In the genomic region with DNA sequence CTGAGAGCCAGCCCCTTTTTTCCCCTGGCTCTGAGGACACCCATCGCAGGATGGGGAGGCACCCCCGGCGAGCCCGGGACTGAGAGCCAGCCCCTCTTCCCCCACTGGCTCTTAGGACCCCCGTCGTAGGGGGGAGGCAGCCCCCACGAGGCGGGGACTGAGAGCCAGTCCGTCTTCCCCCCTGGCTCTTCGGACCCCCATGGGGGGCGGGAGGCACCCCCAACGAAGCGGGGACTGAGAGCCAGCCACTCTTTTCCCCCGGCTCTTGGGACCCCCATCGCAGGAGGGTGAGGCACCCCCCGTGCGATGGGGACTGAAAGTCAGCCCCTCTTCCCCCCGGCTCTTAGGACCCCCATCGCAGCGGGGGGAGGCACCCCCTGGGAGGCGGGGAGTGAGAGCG, we compare ENCODE assay signal across 1 cellular context.
TF ChIP-seq lines count a peak whose summit lies in the region.

No MANE protein-coding gene starts in this region.

TF ChIP-seq in HepG2, 621 proteins besides CTCF, POLR2A, EP300 and RAD21 (continued from another document):
- TF ChIP-seq, protein P1, sequence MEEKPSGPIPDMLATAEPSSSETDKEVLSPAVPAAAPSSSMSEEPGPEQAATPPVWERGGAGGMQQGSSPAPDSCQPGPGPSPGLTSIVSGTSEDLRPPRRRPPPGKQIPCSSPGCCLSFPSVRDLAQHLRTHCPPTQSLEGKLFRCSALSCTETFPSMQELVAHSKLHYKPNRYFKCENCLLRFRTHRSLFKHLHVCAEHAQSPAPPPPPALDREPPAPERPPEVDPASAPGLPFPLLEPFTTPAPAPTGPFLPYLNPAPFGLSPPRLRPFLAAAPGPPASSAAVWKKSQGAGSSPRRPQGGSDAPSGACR (CRISPR knock-in tag; IDR thresholded peaks at IDR 0.05), result no peak
- no peak for TF ChIP-seq ZNF790 (CRISPR knock-in tag; IDR thresholded peaks at IDR 0.05; ENCODE audit: borderline replicate concordance)
- no peak for TF ChIP-seq FOXA1 (IDR thresholded peaks at IDR 0.05)
- no peak for TF ChIP-seq FOXA1 (CRISPR knock-in tag; IDR thresholded peaks at IDR 0.05)
- TF ChIP-seq ZNF598 (CRISPR knock-in tag; IDR thresholded peaks at IDR 0.05; ENCODE audit: borderline replicate concordance), result no peak
- TF ChIP-seq TEAD2 (CRISPR knock-in tag; IDR thresholded peaks at IDR 0.05), result no peak
- no peak for TF ChIP-seq SIX4 (CRISPR knock-in tag; IDR thresholded peaks at IDR 0.05)
- TF ChIP-seq, protein P2, sequence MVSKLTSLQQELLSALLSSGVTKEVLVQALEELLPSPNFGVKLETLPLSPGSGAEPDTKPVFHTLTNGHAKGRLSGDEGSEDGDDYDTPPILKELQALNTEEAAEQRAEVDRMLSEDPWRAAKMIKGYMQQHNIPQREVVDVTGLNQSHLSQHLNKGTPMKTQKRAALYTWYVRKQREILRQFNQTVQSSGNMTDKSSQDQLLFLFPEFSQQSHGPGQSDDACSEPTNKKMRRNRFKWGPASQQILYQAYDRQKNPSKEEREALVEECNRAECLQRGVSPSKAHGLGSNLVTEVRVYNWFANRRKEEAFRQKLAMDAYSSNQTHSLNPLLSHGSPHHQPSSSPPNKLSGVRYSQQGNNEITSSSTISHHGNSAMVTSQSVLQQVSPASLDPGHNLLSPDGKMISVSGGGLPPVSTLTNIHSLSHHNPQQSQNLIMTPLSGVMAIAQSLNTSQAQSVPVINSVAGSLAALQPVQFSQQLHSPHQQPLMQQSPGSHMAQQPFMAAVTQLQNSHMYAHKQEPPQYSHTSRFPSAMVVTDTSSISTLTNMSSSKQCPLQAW (CRISPR knock-in tag; IDR thresholded peaks at IDR 0.05), result no peak
- TF ChIP-seq, protein P3, sequence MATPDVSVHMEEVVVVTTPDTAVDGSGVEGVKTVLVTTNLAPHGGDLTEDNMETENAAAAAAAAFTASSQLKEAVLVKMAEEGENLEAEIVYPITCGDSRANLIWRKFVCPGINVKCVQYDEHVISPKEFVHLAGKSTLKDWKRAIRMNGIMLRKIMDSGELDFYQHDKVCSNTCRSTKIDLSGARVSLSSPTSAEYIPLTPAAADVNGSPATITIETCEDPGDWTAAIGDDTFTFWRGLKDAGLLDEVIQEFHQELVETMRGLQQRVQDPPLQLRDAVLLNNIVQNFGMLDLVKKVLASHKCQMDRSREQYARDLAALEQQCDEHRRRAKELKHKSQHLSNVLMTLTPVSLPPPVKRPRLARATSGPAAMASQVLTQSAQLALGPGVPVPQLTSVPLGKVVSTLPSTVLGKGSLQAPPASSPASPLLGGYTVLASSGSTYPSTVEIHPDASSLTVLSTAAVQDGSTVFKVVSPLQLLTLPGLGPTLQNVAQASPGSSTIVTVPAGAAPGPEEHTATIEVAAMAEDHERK (CRISPR knock-in tag; IDR thresholded peaks at IDR 0.05; ENCODE audit: low read depth), result no peak
- TF ChIP-seq, protein P4, sequence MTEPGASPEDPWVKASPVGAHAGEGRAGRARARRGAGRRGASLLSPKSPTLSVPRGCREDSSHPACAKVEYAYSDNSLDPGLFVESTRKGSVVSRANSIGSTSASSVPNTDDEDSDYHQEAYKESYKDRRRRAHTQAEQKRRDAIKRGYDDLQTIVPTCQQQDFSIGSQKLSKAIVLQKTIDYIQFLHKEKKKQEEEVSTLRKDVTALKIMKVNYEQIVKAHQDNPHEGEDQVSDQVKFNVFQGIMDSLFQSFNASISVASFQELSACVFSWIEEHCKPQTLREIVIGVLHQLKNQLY (CRISPR knock-in tag; IDR thresholded peaks at IDR 0.05), result no peak
- TF ChIP-seq ZNF460 (CRISPR knock-in tag; IDR thresholded peaks at IDR 0.05; ENCODE audit: borderline replicate concordance), result no peak
- no peak for TF ChIP-seq ESRRA (CRISPR knock-in tag; IDR thresholded peaks at IDR 0.05; ENCODE audit: low read depth)
- TF ChIP-seq BORCS8-MEF2B (CRISPR knock-in tag; IDR thresholded peaks at IDR 0.05), result peak; percentile 28; the same call in 1 of the 2 replicates
- no peak for TF ChIP-seq ZNF331 (CRISPR knock-in tag; IDR thresholded peaks at IDR 0.05)
- no peak for TF ChIP-seq ZNF484 (CRISPR knock-in tag; IDR thresholded peaks at IDR 0.05; ENCODE audit: borderline replicate concordance, low read depth)
- TF ChIP-seq SIX1 (CRISPR knock-in tag; IDR thresholded peaks at IDR 0.05; ENCODE audit: borderline replicate concordance), result no peak
- TF ChIP-seq AGO2 (optimal IDR thresholded peaks at IDR 0.05; ENCODE audit: low read depth, low read length), result peak; percentile 87
- TF ChIP-seq ARID2 (CRISPR knock-in tag; IDR thresholded peaks at IDR 0.05; ENCODE audit: borderline replicate concordance), result 0 out of 2 replicates have a peak, but pooled peaks have one; percentile 13
- no peak for TF ChIP-seq YY1 (IDR thresholded peaks at IDR 0.05; ENCODE audit: insufficient read depth, insufficient replicate concordance, low read depth, low read length)
- TF ChIP-seq, protein P5, sequence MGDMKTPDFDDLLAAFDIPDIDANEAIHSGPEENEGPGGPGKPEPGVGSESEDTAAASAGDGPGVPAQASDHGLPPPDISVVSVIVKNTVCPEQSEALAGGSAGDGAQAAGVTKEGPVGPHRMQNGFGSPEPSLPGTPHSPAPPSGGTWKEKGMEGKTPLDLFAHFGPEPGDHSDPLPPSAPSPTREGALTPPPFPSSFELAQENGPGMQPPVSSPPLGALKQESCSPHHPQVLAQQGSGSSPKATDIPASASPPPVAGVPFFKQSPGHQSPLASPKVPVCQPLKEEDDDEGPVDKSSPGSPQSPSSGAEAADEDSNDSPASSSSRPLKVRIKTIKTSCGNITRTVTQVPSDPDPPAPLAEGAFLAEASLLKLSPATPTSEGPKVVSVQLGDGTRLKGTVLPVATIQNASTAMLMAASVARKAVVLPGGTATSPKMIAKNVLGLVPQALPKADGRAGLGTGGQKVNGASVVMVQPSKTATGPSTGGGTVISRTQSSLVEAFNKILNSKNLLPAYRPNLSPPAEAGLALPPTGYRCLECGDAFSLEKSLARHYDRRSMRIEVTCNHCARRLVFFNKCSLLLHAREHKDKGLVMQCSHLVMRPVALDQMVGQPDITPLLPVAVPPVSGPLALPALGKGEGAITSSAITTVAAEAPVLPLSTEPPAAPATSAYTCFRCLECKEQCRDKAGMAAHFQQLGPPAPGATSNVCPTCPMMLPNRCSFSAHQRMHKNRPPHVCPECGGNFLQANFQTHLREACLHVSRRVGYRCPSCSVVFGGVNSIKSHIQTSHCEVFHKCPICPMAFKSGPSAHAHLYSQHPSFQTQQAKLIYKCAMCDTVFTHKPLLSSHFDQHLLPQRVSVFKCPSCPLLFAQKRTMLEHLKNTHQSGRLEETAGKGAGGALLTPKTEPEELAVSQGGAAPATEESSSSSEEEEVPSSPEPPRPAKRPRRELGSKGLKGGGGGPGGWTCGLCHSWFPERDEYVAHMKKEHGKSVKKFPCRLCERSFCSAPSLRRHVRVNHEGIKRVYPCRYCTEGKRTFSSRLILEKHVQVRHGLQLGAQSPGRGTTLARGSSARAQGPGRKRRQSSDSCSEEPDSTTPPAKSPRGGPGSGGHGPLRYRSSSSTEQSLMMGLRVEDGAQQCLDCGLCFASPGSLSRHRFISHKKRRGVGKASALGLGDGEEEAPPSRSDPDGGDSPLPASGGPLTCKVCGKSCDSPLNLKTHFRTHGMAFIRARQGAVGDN (CRISPR knock-in tag; IDR thresholded peaks at IDR 0.05), result 0 out of 2 replicates have a peak, but pooled peaks have one; percentile 18
- TF ChIP-seq, protein P6, sequence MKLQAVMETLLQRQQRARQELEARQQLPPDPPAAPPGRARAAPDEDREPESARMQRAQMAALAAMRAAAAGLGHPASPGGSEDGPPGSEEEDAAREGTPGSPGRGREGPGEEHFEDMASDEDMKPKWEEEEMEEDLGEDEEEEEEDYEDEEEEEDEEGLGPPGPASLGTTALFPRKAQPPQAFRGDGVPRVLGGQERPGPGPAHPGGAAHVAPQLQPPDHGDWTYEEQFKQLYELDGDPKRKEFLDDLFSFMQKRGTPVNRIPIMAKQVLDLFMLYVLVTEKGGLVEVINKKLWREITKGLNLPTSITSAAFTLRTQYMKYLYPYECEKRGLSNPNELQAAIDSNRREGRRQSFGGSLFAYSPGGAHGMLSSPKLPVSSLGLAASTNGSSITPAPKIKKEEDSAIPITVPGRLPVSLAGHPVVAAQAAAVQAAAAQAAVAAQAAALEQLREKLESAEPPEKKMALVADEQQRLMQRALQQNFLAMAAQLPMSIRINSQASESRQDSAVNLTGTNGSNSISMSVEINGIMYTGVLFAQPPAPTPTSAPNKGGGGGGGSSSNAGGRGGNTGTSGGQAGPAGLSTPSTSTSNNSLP (IDR thresholded peaks at IDR 0.05; ENCODE audit: low read depth, low read length), result no peak
- TF ChIP-seq ZNF234 (CRISPR knock-in tag; conservative IDR thresholded peaks at IDR 0.05), result no peak
- TF ChIP-seq NR2F1 (CRISPR knock-in tag; IDR thresholded peaks at IDR 0.05), result no peak
- no peak for TF ChIP-seq ZEB1 (IDR thresholded peaks at IDR 0.05; ENCODE audit: insufficient replicate concordance, low read depth)
- TF ChIP-seq, protein P7, sequence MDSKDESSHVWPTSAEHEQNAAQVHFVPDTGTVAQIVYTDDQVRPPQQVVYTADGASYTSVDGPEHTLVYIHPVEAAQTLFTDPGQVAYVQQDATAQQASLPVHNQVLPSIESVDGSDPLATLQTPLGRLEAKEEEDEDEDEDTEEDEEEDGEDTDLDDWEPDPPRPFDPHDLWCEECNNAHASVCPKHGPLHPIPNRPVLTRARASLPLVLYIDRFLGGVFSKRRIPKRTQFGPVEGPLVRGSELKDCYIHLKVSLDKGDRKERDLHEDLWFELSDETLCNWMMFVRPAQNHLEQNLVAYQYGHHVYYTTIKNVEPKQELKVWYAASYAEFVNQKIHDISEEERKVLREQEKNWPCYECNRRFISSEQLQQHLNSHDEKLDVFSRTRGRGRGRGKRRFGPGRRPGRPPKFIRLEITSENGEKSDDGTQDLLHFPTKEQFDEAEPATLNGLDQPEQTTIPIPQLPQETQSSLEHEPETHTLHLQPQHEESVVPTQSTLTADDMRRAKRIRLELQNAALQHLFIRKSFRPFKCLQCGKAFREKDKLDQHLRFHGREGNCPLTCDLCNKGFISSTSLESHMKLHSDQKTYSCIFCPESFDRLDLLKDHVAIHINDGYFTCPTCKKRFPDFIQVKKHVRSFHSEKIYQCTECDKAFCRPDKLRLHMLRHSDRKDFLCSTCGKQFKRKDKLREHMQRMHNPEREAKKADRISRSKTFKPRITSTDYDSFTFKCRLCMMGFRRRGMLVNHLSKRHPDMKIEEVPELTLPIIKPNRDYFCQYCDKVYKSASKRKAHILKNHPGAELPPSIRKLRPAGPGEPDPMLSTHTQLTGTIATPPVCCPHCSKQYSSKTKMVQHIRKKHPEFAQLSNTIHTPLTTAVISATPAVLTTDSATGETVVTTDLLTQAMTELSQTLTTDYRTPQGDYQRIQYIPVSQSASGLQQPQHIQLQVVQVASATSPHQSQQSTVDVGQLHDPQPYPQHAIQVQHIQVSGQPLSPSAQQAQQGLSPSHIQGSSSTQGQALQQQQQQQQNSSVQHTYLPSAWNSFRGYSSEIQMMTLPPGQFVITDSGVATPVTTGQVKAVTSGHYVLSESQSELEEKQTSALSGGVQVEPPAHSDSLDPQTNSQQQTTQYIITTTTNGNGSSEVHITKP (CRISPR knock-in tag; IDR thresholded peaks at IDR 0.05; ENCODE audit: low read depth), result no peak
- TF ChIP-seq TOE1 (CRISPR knock-in tag; IDR thresholded peaks at IDR 0.05), result no peak
- no peak for TF ChIP-seq ZNF816 (CRISPR knock-in tag; IDR thresholded peaks at IDR 0.05; ENCODE audit: borderline replicate concordance)
- peak; percentile 66 for TF ChIP-seq SRSF1 (optimal IDR thresholded peaks at IDR 0.05; ENCODE audit: low read depth, low read length)
- TF ChIP-seq ZNF343 (CRISPR knock-in tag; IDR thresholded peaks at IDR 0.05), result no peak
- no peak for TF ChIP-seq HDAC2 (CRISPR knock-in tag; IDR thresholded peaks at IDR 0.05)
- TF ChIP-seq ZNF296 (CRISPR knock-in tag; conservative IDR thresholded peaks at IDR 0.05), result no peak
- no peak for TF ChIP-seq PAWR (CRISPR knock-in tag; IDR thresholded peaks at IDR 0.05; ENCODE audit: borderline replicate concordance)
- TF ChIP-seq, protein P8, sequence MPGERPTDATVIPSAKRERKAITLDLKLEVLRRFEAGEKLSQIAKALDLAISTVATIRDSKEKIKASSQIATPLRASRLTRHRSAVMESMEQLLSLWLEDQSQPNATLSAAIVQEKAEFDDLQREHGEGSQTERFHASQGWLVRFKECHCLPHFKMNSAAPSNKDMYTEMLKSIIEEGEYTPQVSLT (CRISPR knock-in tag; IDR thresholded peaks at IDR 0.05; ENCODE audit: borderline replicate concordance, low read depth), result no peak
- TF ChIP-seq RBFOX2 (IDR thresholded peaks at IDR 0.05; ENCODE audit: low read depth, low read length), result peak; percentile 73
- TF ChIP-seq ZSCAN9 (CRISPR knock-in tag; IDR thresholded peaks at IDR 0.05; ENCODE audit: borderline replicate concordance), result no peak
- TF ChIP-seq HMG20B (CRISPR knock-in tag; conservative IDR thresholded peaks at IDR 0.05), result no peak
- no peak for TF ChIP-seq HNRNPUL1 (IDR thresholded peaks at IDR 0.05; ENCODE audit: low read depth, low read length)
